In genomic region chr10:102432162-102432950, GRCh38 we compare ENCODE assay signal across 8 cellular contexts. TPM values are rescaled to one million over a fixed set of nuclear protein-coding genes. Genes with fewer than 3 reads are reported as not detected.
DNase-seq lines count a peak whose midpoint lies in the region; ATAC-seq and TF ChIP-seq lines count a peak whose summit lies in the region.

A gene with protein sequence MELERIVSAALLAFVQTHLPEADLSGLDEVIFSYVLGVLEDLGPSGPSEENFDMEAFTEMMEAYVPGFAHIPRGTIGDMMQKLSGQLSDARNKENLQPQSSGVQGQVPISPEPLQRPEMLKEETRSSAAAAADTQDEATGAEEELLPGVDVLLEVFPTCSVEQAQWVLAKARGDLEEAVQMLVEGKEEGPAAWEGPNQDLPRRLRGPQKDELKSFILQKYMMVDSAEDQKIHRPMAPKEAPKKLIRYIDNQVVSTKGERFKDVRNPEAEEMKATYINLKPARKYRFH (minus strand): TSS chr10:102432574. CDS start chr10:102425188, 7,386 bp downstream.

- H3K4me3 Mint-ChIP-seq in activated naive CD8-positive, alpha-beta T cell treated with anti-CD3 and anti-CD28 coated beads, Interleukin-2, amount 10 ng/mL, durations not matched to agents 7 days and 5 days = peak within 1 kb of the TSS; percentile 87
- H3K4me3 Mint-ChIP-seq in glutamatergic neuron (ENCODE audit: unreplicated experiment) = peak within 1 kb of the TSS; percentile 98

- no peak for TF ChIP-seq POLR2A in ovary (IDR thresholded peaks at IDR 0.05)

- POLR2A ChIA-PET in activated naive CD8-positive, alpha-beta T cell treated with anti-CD3 and anti-CD28 coated beads, Interleukin-2, amount 10 ng/mL, durations not matched to agents 7 days and 5 days (lab: Charles Lee) = interaction anchor here (0.6 to 8.3 kb wide), 21 partner anchors 8 to 935 kb away, joined by 3 to 163 read pairs (median 4); partner anchors contain the start of genes C10orf95, FBXL15, NFKB2 and NOLC1

- no peaks in the 10 kb centered on the region for H4K20me1 ChIP-seq in SU-DHL-6 (ENCODE audit: low read depth, low read length)

- peak; percentile 85 for ATAC-seq in HG02678 (IDR thresholded peaks at IDR 0.05; ENCODE audit: unreplicated experiment)
- peak; percentile 92 for ATAC-seq in activated naive CD8-positive, alpha-beta T cell treated with anti-CD3 and anti-CD28 coated beads, Interleukin-2, amount 10 ng/mL, durations not matched to agents 7 days and 5 days (ENCODE audit: low read depth)

- peak; percentile 94 for DNase-seq in GM12864 (ENCODE audit: low read depth)
- DNase-seq in NCI-H128 (lab: John Stamatoyannopoulos, UW; ENCODE audit: unreplicated experiment) = peak; percentile 94
- peak; percentile 98 for DNase-seq in activated naive CD8-positive, alpha-beta T cell treated with anti-CD3 and anti-CD28 coated beads, Interleukin-2, amount 10 ng/mL, durations not matched to agents 7 days and 5 days
- DNase-seq in glutamatergic neuron = peak; percentile 98
- DNase-seq in ovary = peak; percentile 96 to 99 (median 97)
- DNase-seq in tibial artery = peak; percentile 96 to 97

- H3K4me1 Mint-ChIP-seq in activated naive CD8-positive, alpha-beta T cell treated with anti-CD3 and anti-CD28 coated beads, Interleukin-2, amount 10 ng/mL, durations not matched to agents 7 days and 5 days = peaks cover 36% of the 10 kb centered on the region
- peaks cover 8% of the 10 kb centered on the region for H3K4me1 Mint-ChIP-seq in glutamatergic neuron (ENCODE audit: low read depth, unreplicated experiment)

- peak within 1 kb of the TSS; percentile 94 for H3K27ac Mint-ChIP-seq in activated naive CD8-positive, alpha-beta T cell treated with anti-CD3 and anti-CD28 coated beads, Interleukin-2, amount 10 ng/mL, durations not matched to agents 7 days and 5 days
- peak within 1 kb of the TSS; percentile 97 for H3K27ac Mint-ChIP-seq in glutamatergic neuron (ENCODE audit: unreplicated experiment)

- H3K36me3 ChIP-seq in SU-DHL-6 (ENCODE audit: low read length) (no peaks in the 10 kb centered on the region), ovary (no peaks in the 10 kb centered on the region), tibial artery (peaks cover 0 to 4% (median 0%) of the 10 kb centered on the region in 3 donors)

- no peaks in the 10 kb centered on the region for H3K9me2 ChIP-seq in SU-DHL-6 (replicated peaks; ENCODE audit: insufficient read depth, low read length)

- no peaks in the 10 kb centered on the region for H3K27me3 Mint-ChIP-seq in activated naive CD8-positive, alpha-beta T cell treated with anti-CD3 and anti-CD28 coated beads, Interleukin-2, amount 10 ng/mL, durations not matched to agents 7 days and 5 days
- H3K27me3 Mint-ChIP-seq in glutamatergic neuron (ENCODE audit: unreplicated experiment) = peaks cover 15% of the 10 kb centered on the region

- H3K79me2 ChIP-seq in SU-DHL-6 (ENCODE audit: insufficient read depth, low read length) = 0 out of 2 replicates have a peak, but pooled peaks cover 8% of the 10 kb centered on the region

- peak within 1 kb of the TSS; percentile 80 for H3K4me2 ChIP-seq in SU-DHL-6 (ENCODE audit: low read depth, low read length, poor library complexity, severe bottlenecking)

- peak within 1 kb of the TSS; percentile 51 for H3K27ac ChIP-seq in SU-DHL-6 (ENCODE audit: low read depth, low read length)
- H3K27ac ChIP-seq in ovary = peak within 1 kb of the TSS; percentile 26 to 42
- peak within 1 kb of the TSS; percentile 84 to 88 for H3K27ac ChIP-seq in tibial artery

- no peak for TF ChIP-seq EP300 in ovary (IDR thresholded peaks at IDR 0.05)

- peak within 1 kb of the TSS; percentile 86 for H3K4me3 ChIP-seq in GM12864 (ENCODE audit: low read depth, low read length)
- peak within 1 kb of the TSS; percentile 61 for H3K4me3 ChIP-seq in SU-DHL-6 (ENCODE audit: insufficient read depth, low read length, poor library complexity, severe bottlenecking)
- H3K4me3 ChIP-seq in ovary = peak within 1 kb of the TSS; percentile 97
- H3K4me3 ChIP-seq in tibial artery = peak within 1 kb of the TSS; percentile 92 to 96

- no peaks in the 10 kb centered on the region for H3K27me3 ChIP-seq in SU-DHL-6 (ENCODE audit: low read length)
- H3K27me3 ChIP-seq in ovary = no peaks in the 10 kb centered on the region
- H3K27me3 ChIP-seq in tibial artery = peaks cover 0 to 36% of the 10 kb centered on the region in 2 donors

- H3K9ac ChIP-seq in SU-DHL-6 (ENCODE audit: low read length) = peak within 1 kb of the TSS; percentile 86

- peaks cover 10% of the 10 kb centered on the region for H3K4me1 ChIP-seq in ovary (ENCODE audit: insufficient read depth)
- peaks cover 0 to 24% (median 20%) of the 10 kb centered on the region in 4 donors for H3K4me1 ChIP-seq in tibial artery

- intact Hi-C loops in ovary (cut with DNase I) = no loop called here
- intact Hi-C loops in tibial artery (cut with DNase I; ENCODE audit: low total_unique reads) = no loop called here

- H2AFZ ChIP-seq in SU-DHL-6 (ENCODE audit: low read depth, low read length, severe bottlenecking) = peak within 1 kb of the TSS; percentile 49

- no peaks in the 10 kb centered on the region for H3K9me3 Mint-ChIP-seq in activated naive CD8-positive, alpha-beta T cell treated with anti-CD3 and anti-CD28 coated beads, Interleukin-2, amount 10 ng/mL, durations not matched to agents 7 days and 5 days
- peaks cover 7% of the 10 kb centered on the region for H3K9me3 Mint-ChIP-seq in glutamatergic neuron (ENCODE audit: unreplicated experiment)

- 0% methylated on average over 37 to 52 of the region's 52 CpGs for WGBS in ovary, 3 donors

- peaks cover 7% of the 10 kb centered on the region for H3K36me3 Mint-ChIP-seq in activated naive CD8-positive, alpha-beta T cell treated with anti-CD3 and anti-CD28 coated beads, Interleukin-2, amount 10 ng/mL, durations not matched to agents 7 days and 5 days
- no peaks in the 10 kb centered on the region for H3K36me3 Mint-ChIP-seq in glutamatergic neuron (ENCODE audit: unreplicated experiment)

- 0 out of 2 replicates have a peak, but pooled peaks cover 5% of the 10 kb centered on the region for H3F3A ChIP-seq in SU-DHL-6 (ENCODE audit: insufficient read depth)

- H3K9me3 ChIP-seq in SU-DHL-6 (ENCODE audit: insufficient read depth, low read length) (no peaks in the 10 kb centered on the region), ovary (no peaks in the 10 kb centered on the region), tibial artery (no peaks in the 10 kb centered on the region)

- TF ChIP-seq CTCF in GM12864 (IDR thresholded peaks at IDR 0.05; ENCODE audit: low read depth, low read length, missing control alignments) = no peak
- no peak for TF ChIP-seq CTCF in SU-DHL-6 (IDR thresholded peaks at IDR 0.05; ENCODE audit: insufficient read depth, low read length, poor library complexity, severe bottlenecking)
- no peak for TF ChIP-seq CTCF in glutamatergic neuron (IDR thresholded peaks at IDR 0.05; ENCODE audit: partially characterized antibody, unreplicated experiment)
- no peak for TF ChIP-seq CTCF in ovary (IDR thresholded peaks at IDR 0.05)
- no peak for TF ChIP-seq CTCF in tibial artery (IDR thresholded peaks at IDR 0.05)

RNA-seq across cellular contexts. Expression of the gene that starts here (rescaled TPM):
- total RNA-seq in activated naive CD8-positive, alpha-beta T cell treated with anti-CD3 and anti-CD28 coated beads, Interleukin-2, amount 10 ng/mL, durations not matched to agents 7 days and 5 days = 10 to 100 TPM; 68.6 to 70.3 TPM
- total RNA-seq in glutamatergic neuron (ENCODE audit: unreplicated experiment) (104 TPM), ovary (10 to 100 TPM; 47.7 to 70.8 (median 61.7) TPM)
- polyA plus RNA-seq in ovary = 10 to 100 TPM; 34.7 to 76.5 TPM

Comparison
In these comparisons a context has a peak if more than half of its experiments do, and no peak if none do; other contexts are left out.
1. Peak in every context shown above with its lines: DNase-seq, ATAC-seq, H3K4me3 ChIP-seq and H3K27ac ChIP-seq.
2. H3K27ac ChIP-seq: peak in every context shown above with its lines; median percentile 86 in tibial artery; 51 in SU-DHL-6; 34 in ovary.